In genomic region chr3:144244662-144245061, GRCh38 we compare ENCODE assay signal across 13 cellular contexts.
DNase-seq lines count a peak whose midpoint lies in the region; ATAC-seq and TF ChIP-seq lines count a peak whose summit lies in the region.
"Had no signal": no experiment of that assay in that cellular context is flagged by ENCODE, and none has a peak within 500 bp of the region (broad histone marks: within the 10 kb centered on the region; RNA-seq: fewer than 3 reads in every experiment).

No MANE protein-coding gene starts in this region.

- peak; percentile 57 for ATAC-seq in GM21786 (IDR thresholded peaks at IDR 0.05; ENCODE audit: unreplicated experiment)
- no peak for ATAC-seq in GM21367 (IDR thresholded peaks at IDR 0.05; ENCODE audit: unreplicated experiment)
- ATAC-seq: CD8-positive, alpha-beta T cell; Right ventricle myocardium inferior; SK-N-SH treated with all-trans-retinoic acid at 6 μM for 48 hours had no signal

- peak; percentile 24 for TF ChIP-seq CTCF in GM12873 (IDR thresholded peaks at IDR 0.05; ENCODE audit: insufficient read depth, low read depth, low read length, missing control alignments)

- peak; percentile 3 for DNase-seq in RKO (ENCODE audit: low spot score)
- DNase-seq in iPS-NIHi11 (ENCODE audit: low spot score), result peak; percentile 5
- no peak for DNase-seq in SK-N-DZ (ENCODE audit: low spot score)
- no peak for DNase-seq in NCI-H1105 treated with DMSO at 0.1 percent for 48 hours (lab: John Stamatoyannopoulos, UW)
- DNase-seq: CD8-positive, alpha-beta T cell; NCI-H1048; NCI-H2107; NCI-H748 treated with DMSO at 0.1 percent for 48 hours had no signal

Comparison
In these comparisons a context has a peak if more than half of its experiments do, and no peak if none do; other contexts are left out.
1. DNase-seq: peak in RKO (single experiment) and iPS-NIHi11 (single experiment); none in SK-N-DZ (single experiment) and NCI-H1105 treated with DMSO at 0.1 percent for 48 hours (single experiment).